ENCODE assay signal across 8 cellular contexts in genomic region chr17:31558748-31559646, GRCh38.
DNase-seq lines count a peak whose midpoint lies in the region; ATAC-seq and TF ChIP-seq lines count a peak whose summit lies in the region.

No MANE protein-coding gene starts in this region.

- peak overlapping the region; percentile 68 for H3K4me3 Mint-ChIP-seq in dendritic cell treated with granulocyte-macrophage colony-stimulating factor and Interleukin-4, amounts not matched to agents 40 ng/mL and 50 ng/mL, for 4 days

- H3K27ac ChIP-seq in left lung = peak overlapping the region; percentile 83 to 90

- peaks cover 7% of the 10 kb centered on the region for H3K27me3 Mint-ChIP-seq in dendritic cell treated with granulocyte-macrophage colony-stimulating factor and Interleukin-4, amounts not matched to agents 40 ng/mL and 50 ng/mL, for 4 days

- H3K9me3 ChIP-seq in left lung = no peaks in the 10 kb centered on the region

- DNase-seq in DMS79 (lab: John Stamatoyannopoulos, UW) (peak; percentile 24), HFF-Myc (ENCODE audit: extremely low read depth, low read depth) (peak; percentile 54), NCI-H345 (lab: John Stamatoyannopoulos, UW) (peak; percentile 74), left lung (peak; percentile 80 to 94)
- peak; percentile 43 for DNase-seq in activated CD4-positive, alpha-beta T cell treated with anti-CD3 and anti-CD28 coated beads, Interleukin-2, amount 50 U/mL, for 1 hour
- peak; percentile 55 to 72 for DNase-seq in stimulated activated CD4-positive, alpha-beta T cell treated with anti-CD3 and anti-CD28 coated beads, Interleukin-2, amount 100 ng/mL, for 24 hours

- intact Hi-C loops in dendritic cell treated with granulocyte-macrophage colony-stimulating factor and Interleukin-4, amounts not matched to agents 40 ng/mL and 50 ng/mL, for 4 days (cut with micrococcal nuclease) = loop anchor here (1.0 to 5.0 kb wide), 2 partner anchors 283 to 343 kb away; partner anchors contain the start of gene UTP6
- intact Hi-C loops in left lung (cut with DNase I) = loop anchor here (10.0 kb wide), 1 partner anchor 286 kb away; no protein-coding TSS in a partner anchor

- H3K9me3 Mint-ChIP-seq in dendritic cell treated with granulocyte-macrophage colony-stimulating factor and Interleukin-4, amounts not matched to agents 40 ng/mL and 50 ng/mL, for 4 days = no peaks in the 10 kb centered on the region

- peaks cover 0 to 13% of the 10 kb centered on the region in 2 donors for H3K27me3 ChIP-seq in left lung

- H3K4me1 ChIP-seq in left lung = peaks cover 9 to 46% of the 10 kb centered on the region in 2 donors

- peak overlapping the region; percentile 65 for H3K27ac Mint-ChIP-seq in dendritic cell treated with granulocyte-macrophage colony-stimulating factor and Interleukin-4, amounts not matched to agents 40 ng/mL and 50 ng/mL, for 4 days

- peaks cover 38% of the 10 kb centered on the region for H3K4me1 Mint-ChIP-seq in dendritic cell treated with granulocyte-macrophage colony-stimulating factor and Interleukin-4, amounts not matched to agents 40 ng/mL and 50 ng/mL, for 4 days (ENCODE audit: low read depth)

- no peaks in the 10 kb centered on the region for H3K36me3 ChIP-seq in left lung

- TF ChIP-seq CTCF in HFF-Myc (IDR thresholded peaks at IDR 0.05; ENCODE audit: low read depth, low read length, missing control alignments) = peak; percentile 60
- TF ChIP-seq CTCF in left lung (IDR thresholded peaks at IDR 0.05) = peak; percentile 80 to 92

- H3K4me3 ChIP-seq in HFF-Myc (replicated peaks; ENCODE audit: low read depth, low read length) (peak overlapping the region; percentile 67), left lung (peak overlapping the region; percentile 64 to 65)

- TF ChIP-seq POLR2A in GM18505 (IDR thresholded peaks at IDR 0.05; ENCODE audit: borderline replicate concordance, extremely low read depth, insufficient read depth, insufficient read length) = no peak

- no peaks in the 10 kb centered on the region for H3K36me3 Mint-ChIP-seq in dendritic cell treated with granulocyte-macrophage colony-stimulating factor and Interleukin-4, amounts not matched to agents 40 ng/mL and 50 ng/mL, for 4 days (ENCODE audit: low read depth)

- ATAC-seq in left lung (peak; percentile 91), GM18505 (IDR thresholded peaks at IDR 0.05; ENCODE audit: unreplicated experiment) (no peak)

Comparison
In these comparisons a context has a peak if more than half of its experiments do, and no peak if none do; other contexts are left out.
1. DNase-seq: peak in every context shown above with its lines; median percentile 87 in left lung; 74 in NCI-H345; 64 in stimulated activated CD4-positive, alpha-beta T cell treated with anti-CD3 and anti-CD28 coated beads, Interleukin-2, amount 100 ng/mL, for 24 hours; 54 in HFF-Myc; 43 in activated CD4-positive, alpha-beta T cell treated with anti-CD3 and anti-CD28 coated beads, Interleukin-2, amount 50 U/mL, for 1 hour; 24 in DMS79.